9 cellular contexts compared by ENCODE assay signal in genomic region chr11:326842-327580, GRCh38. TPM values are rescaled to one million over a fixed set of nuclear protein-coding genes. Genes with fewer than 3 reads are reported as not detected.
A peak's percentile ranks its signal among the peaks of the same experiment; 100 is the strongest.
DNase-seq lines count a peak whose midpoint lies in the region; ATAC-seq and TF ChIP-seq lines count a peak whose summit lies in the region.
"Had no signal": no experiment of that assay in that cellular context is flagged by ENCODE, and none has a peak within 500 bp of the region (broad histone marks: within the 10 kb centered on the region; RNA-seq: fewer than 3 reads in every experiment).

No MANE protein-coding gene starts in this region.

- H3K4me1 Mint-ChIP-seq in Caco-2 (ENCODE audit: low read depth, unreplicated experiment) = peaks cover 10% of the 10 kb centered on the region

- CTCF ChIA-PET in Caco-2 (lab: Charles Lee) = no interaction called here

- ATAC-seq in HG02678 (IDR thresholded peaks at IDR 0.05; ENCODE audit: unreplicated experiment) (peak; percentile 72), lung (ENCODE audit: insufficient read depth, low FRiP score) (peak; percentile 89), GM19455 (IDR thresholded peaks at IDR 0.05; ENCODE audit: unreplicated experiment) (no peak)
- peak; percentile 63 for ATAC-seq in stimulated activated naive CD8-positive, alpha-beta T cell treated with anti-CD3 and anti-CD28 coated beads, Interleukin-15, Interleukin-2, amounts not matched to agents 100 U/mL and 50 U/mL, for 24 hours

- no peaks in the 10 kb centered on the region for H3K9me3 Mint-ChIP-seq in Caco-2 (ENCODE audit: unreplicated experiment)

- 7 to 20% methylated on average over 19 of the region's 19 CpGs for WGBS in lung, 2 donors

- DNase-seq in GM13977 (ENCODE audit: low spot score) (peak; percentile 84), SKM-1 (lab: John Stamatoyannopoulos, UW; ENCODE audit: unreplicated experiment) (peak; percentile 85), caudate nucleus (lab: John Stamatoyannopoulos, UW) (peak in 8 of 61 donors; percentile 8 to 35 (median 26)), lung (ENCODE audit: low spot score) (peak; percentile 79), Caco-2 (no peak)
- DNase-seq in stimulated activated naive CD8-positive, alpha-beta T cell treated with anti-CD3 and anti-CD28 coated beads, Interleukin-15, Interleukin-2, amounts not matched to agents 100 U/mL and 50 U/mL, for 24 hours = peak; percentile 82

- peaks cover 14% of the 10 kb centered on the region for H3K36me3 Mint-ChIP-seq in Caco-2 (ENCODE audit: insufficient read depth, unreplicated experiment)

- no peaks in the 10 kb centered on the region for H3K36me3 ChIP-seq in lung (ENCODE audit: control insufficient read depth in 2 of 2, insufficient read depth in 2 of 2, low read length in 2 of 2)
- no peaks in the 10 kb centered on the region for H3K36me3 ChIP-seq in Caco-2 (ENCODE audit: control insufficient read depth, insufficient read depth, low read length)

- H3K27me3 ChIP-seq in lung (ENCODE audit: control insufficient read depth, insufficient read depth) = no peaks in the 10 kb centered on the region
- H3K27me3 ChIP-seq in Caco-2 (replicated peaks; ENCODE audit: control insufficient read depth, insufficient read depth, low read length) = no peaks in the 10 kb centered on the region

- no peaks in the 10 kb centered on the region for H3K27me3 Mint-ChIP-seq in Caco-2 (ENCODE audit: insufficient read depth, unreplicated experiment)

- intact Hi-C loops in Caco-2 (cut with micrococcal nuclease; ENCODE audit: unreplicated experiment) = no loop called here

- in situ Hi-C loops in GM13977 (cut with MboI; ENCODE audit: low pct_unique_long_range_greater_than_20kb, low sequenced_read_pairs, unreplicated experiment) = no loop called here

- H3K4me3 ChIP-seq in lung (no peak overlapping the region), Caco-2 (ENCODE audit: low read depth, low read length) (no peak overlapping the region)

- no peaks in the 10 kb centered on the region for H3K9me3 ChIP-seq in lung (ENCODE audit: control insufficient read depth in 2 of 2, insufficient read depth in 1 of 2, low read length in 1 of 2)
- peaks cover 5% of the 10 kb centered on the region; the same call in 1 of the 2 replicates for H3K9me3 ChIP-seq in Caco-2

- H3K4me1 ChIP-seq in lung (ENCODE audit: control insufficient read depth in 2 of 2, insufficient read depth in 2 of 2, low read length in 2 of 2) (peaks cover 0 to 16% of the 10 kb centered on the region in 2 donors), Caco-2 (peaks cover 15% of the 10 kb centered on the region; the same call in 1 of the 2 replicates)

- H3K4me3 Mint-ChIP-seq in Caco-2 (ENCODE audit: unreplicated experiment) = no peak overlapping the region

- H3K27ac Mint-ChIP-seq in Caco-2 (ENCODE audit: unreplicated experiment) = no peak overlapping the region

- TF ChIP-seq CTCF in GM13977 (IDR thresholded peaks at IDR 0.05; ENCODE audit: extremely low read depth, insufficient read depth, missing control alignments) (no peak), lung (IDR thresholded peaks at IDR 0.05; ENCODE audit: control extremely low read depth, extremely low read depth) (no peak), Caco-2 (IDR thresholded peaks at IDR 0.05; ENCODE audit: insufficient read depth in 1 of 2, low read depth in 1 of 2, low read length in 1 of 2, severe bottlenecking in 1 of 2, unreplicated experiment in 1 of 2) (no peak)

- no TSS peak for BruUV-seq in Caco-2 (replicated peaks; lab: Mats Ljungman, UMichigan)

- H3K27ac ChIP-seq in caudate nucleus (ENCODE audit: low read depth, low read length) (peak overlapping the region; percentile 93), lung (ENCODE audit: low read depth in 1 of 2, low read length in 1 of 2) (peak overlapping the region; percentile 83 to 91)

- POLR2A ChIA-PET in Caco-2 (lab: Charles Lee) = no interaction called here

RNA-seq across cellular contexts. Expression of gene IFITM3, which starts 6.4 kb away (rescaled TPM):
- 100 to 1,000 TPM; 191 to 903 TPM for total RNA-seq in lung
- 1,000 to 10,000 TPM; 1,642 to 2,585 TPM for polyA plus RNA-seq in lung
- total RNA-seq in Caco-2 (2022) = 6.9 and 12.4 TPM in 2 replicates

RNA-seq across cellular contexts. Expression of gene IFITM1, which starts 13.2 kb away (rescaled TPM):
- total RNA-seq in lung (100 to 1,000 TPM in 1 of 2 donors, 10 to 100 TPM in 1; 53.3 to 104 TPM), Caco-2 (2022) (3.0 and 3.2 TPM in 2 replicates)
- 100 to 1,000 TPM; 275 to 531 TPM for polyA plus RNA-seq in lung

RNA-seq across cellular contexts. Expression of gene IFITM2, which starts 19.4 kb away (rescaled TPM):
- 100 to 1,000 TPM in 1 of 2 donors, 10 to 100 TPM in 1; 75.7 to 656 TPM for total RNA-seq in lung
- 1,000 to 10,000 TPM; 1,063 to 4,189 TPM for polyA plus RNA-seq in lung
- 7.0 and 7.3 TPM in 2 replicates for total RNA-seq in Caco-2 (2022)

RNA-seq across cellular contexts. Expression of gene IFITM5, which starts 27.7 kb away (rescaled TPM):
- total RNA-seq in lung (not detected), Caco-2 (2022) (not detected in 2 replicates)
- polyA plus RNA-seq in lung = not detected
- total RNA-seq: SK-MEL-5 had no signal

RNA-seq across cellular contexts. Expression of gene PGGHG, which starts 38.1 kb away (rescaled TPM):
- total RNA-seq in lung (10 to 100 TPM; 21.6 to 63.3 TPM), Caco-2 (2022) (59.6 and 66.5 TPM in 2 replicates)
- 100 to 1,000 TPM; 112 to 145 TPM for polyA plus RNA-seq in lung

Comparison
In these comparisons a context has a peak if more than half of its experiments do, and no peak if none do; other contexts are left out.
1. DNase-seq: peak in GM13977 (single experiment), SKM-1 (single experiment), lung (single experiment) and stimulated activated naive CD8-positive, alpha-beta T cell treated with anti-CD3 and anti-CD28 coated beads, Interleukin-15, Interleukin-2, amounts not matched to agents 100 U/mL and 50 U/mL, for 24 hours (single experiment); none in Caco-2 (0 of 2).
2. RNA of gene IFITM3, which starts 6.4 kb away (total RNA-seq): 191 to 903 TPM in lung; 6.9 to 12.4 TPM in Caco-2; every median in the first group is over 10 times any median in the second.
3. RNA of gene IFITM1, which starts 13.2 kb away (total RNA-seq): 53.3 to 104 TPM in lung; 3.0 to 3.2 TPM in Caco-2; every median in the first group is over 10 times any median in the second.